Comparison of ENCODE assay signal across 18 cellular contexts in genomic region chr4:74166823-74167222, GRCh38. TPM values are rescaled to one million over a fixed set of nuclear protein-coding genes. Genes with fewer than 3 reads are reported as not detected.
DNase-seq lines count a peak whose midpoint lies in the region; ATAC-seq and TF ChIP-seq lines count a peak whose summit lies in the region.
"Had no signal": no experiment of that assay in that cellular context is flagged by ENCODE, and none has a peak within 500 bp of the region (broad histone marks: within the 10 kb centered on the region; RNA-seq: fewer than 3 reads in every experiment).

No MANE protein-coding gene starts in this region.

- H3K79me2 ChIP-seq in HCT116 (ENCODE audit: insufficient read depth, low read length): peaks cover 48% of the 10 kb centered on the region

- H3K9me3 ChIP-seq in left ventricle myocardium inferior (replicated peaks) (no peaks in the 10 kb centered on the region), HCT116 (ENCODE audit: control insufficient read depth in 1 of 2, insufficient read depth in 1 of 2, low read depth in 1 of 2, low read length in 2 of 2) (no peaks in the 10 kb centered on the region), right cardiac atrium (ENCODE audit: control insufficient read depth, low read length) (no peaks in the 10 kb centered on the region)
- H3K9me3 ChIP-seq: BLaER1, Peyer's patch had no signal

- no peak for DNase-seq in left cardiac atrium
- DNase-seq in left ventricle myocardium inferior: no peak
- no peak for DNase-seq in HCT116 (ENCODE audit: low read depth, low spot score)
- peak in 1 of 3 donors; percentile 9 for DNase-seq in right cardiac atrium
- no peak for DNase-seq in sciatic nerve (ENCODE audit: low spot score)
- DNase-seq in NCI-H524 treated with DMSO at 0.1 percent for 48 hours (lab: John Stamatoyannopoulos, UW): no peak
- DNase-seq in nucleus accumbens (lab: John Stamatoyannopoulos, UW): no peak
- DNase-seq in DMS79 treated with DMSO at 0.1 percent for 48 hours (lab: John Stamatoyannopoulos, UW): no peak
- DNase-seq: MM.1S; NCI-H1092; NCI-H1436 treated with DMSO at 0.1 percent for 48 hours; NCI-H2029; NCI-H526 treated with DMSO at 0.1 percent for 48 hours; NK-92 treated with Interleukin-12 subunit alpha and Interleukin-12 subunit beta, amount 100 ng/mL, for 24 hours; Peyer's patch; SHP77 had no signal

- ATAC-seq in left cardiac atrium (peak; percentile 27 to 33), HCT116 (0 out of 2 replicates have a peak, but pooled peaks have one; percentile 27), right cardiac atrium (peak; percentile 22 to 47), sciatic nerve (peak; percentile 10)

- no peaks in the 10 kb centered on the region for H3K9me2 ChIP-seq in HCT116 (ENCODE audit: insufficient read depth)

- no peak overlapping the region for H2AFZ ChIP-seq in HCT116 (ENCODE audit: low read depth, low read length, poor library complexity, severe bottlenecking)

- RAD21 ChIA-PET in HCT116 (lab: Charles Lee; ENCODE audit: low non-redundant PET in 1 of 2, low total read pairs in 2 of 2, uncharacterized antibody in 2 of 2, unreplicated experiment in 2 of 2): no interaction called here

- TF ChIP-seq RAD21 in HCT116 (IDR thresholded peaks at IDR 0.05; ENCODE audit: low read depth): no peak

- H3K4me2 ChIP-seq in HCT116 (ENCODE audit: low read length): no peak overlapping the region
- H3K4me2 ChIP-seq: BLaER1 had no signal

- no peaks in the 10 kb centered on the region for H3K27me3 ChIP-seq in left ventricle myocardium inferior (ENCODE audit: low read depth)
- H3K27me3 ChIP-seq in HCT116 (ENCODE audit: insufficient read depth, low read length): no peaks in the 10 kb centered on the region
- no peaks in the 10 kb centered on the region for H3K27me3 ChIP-seq in right cardiac atrium (ENCODE audit: control insufficient read depth, insufficient read depth)
- H3K27me3 ChIP-seq: BLaER1, Peyer's patch had no signal

- CTCF ChIA-PET in HCT116 (lab: Charles Lee): no interaction called here

- peaks cover 2% of the 10 kb centered on the region; the same call in 1 of the 2 replicates for H4K20me1 ChIP-seq in HCT116 (ENCODE audit: insufficient read depth)
- H4K20me1 ChIP-seq: BLaER1 had no signal

- WGBS in right cardiac atrium: 100% methylated on average over 1 of the region's 1 CpG

- no peak for TF ChIP-seq CTCF in left ventricle myocardium inferior (IDR thresholded peaks at IDR 0.05; ENCODE audit: borderline replicate concordance)
- TF ChIP-seq CTCF in HCT116 (IDR thresholded peaks at IDR 0.05 in 2 of 3, conservative IDR thresholded peaks at IDR 0.05 in 1 of 3; ENCODE audit: borderline replicate concordance in 1 of 3, insufficient read depth in 1 of 3, low read depth in 2 of 3, low read length in 2 of 3): no peak

- no peak overlapping the region for H3K27ac ChIP-seq in left ventricle myocardium inferior (replicated peaks)
- no peak overlapping the region for H3K27ac ChIP-seq in HCT116 (ENCODE audit: low read depth, low read length)
- H3K27ac ChIP-seq in right cardiac atrium (ENCODE audit: low read length): no peak overlapping the region
- H3K27ac ChIP-seq: BLaER1, Peyer's patch, SK-N-MC had no signal

- H3K4me1 ChIP-seq in left ventricle myocardium inferior (peaks cover 8% of the 10 kb centered on the region), HCT116 (ENCODE audit: control insufficient read depth in 1 of 2, insufficient read depth in 2 of 2, low read length in 2 of 2) (peaks cover 0 to 10% of the 10 kb centered on the region in 2 experiments; a peak in 1 of 4 replicates), right cardiac atrium (ENCODE audit: control insufficient read depth, insufficient read depth, low read length) (no peaks in the 10 kb centered on the region)
- H3K4me1 ChIP-seq: Peyer's patch had no signal

- POLR2A ChIA-PET in HCT116 (lab: Charles Lee): no interaction called here

- no TSS peak for BruUV-seq in HCT116 (replicated peaks; lab: Mats Ljungman, UMichigan)

- TF ChIP-seq POLR2A in HCT116 (IDR thresholded peaks at IDR 0.05; ENCODE audit: borderline replicate concordance, extremely low read depth, insufficient read depth, insufficient read length): no peak

- H3K9ac ChIP-seq in HCT116 (ENCODE audit: low read length): no peak overlapping the region
- H3K9ac ChIP-seq: BLaER1 had no signal

- H3K4me3 ChIP-seq in left ventricle myocardium inferior: no peak overlapping the region
- H3K4me3 ChIP-seq in HCT116 (replicated peaks in 1 of 2; ENCODE audit: low read depth in 1 of 2, low read length in 2 of 2): no peak overlapping the region
- H3K4me3 ChIP-seq in right cardiac atrium (ENCODE audit: low read length): no peak overlapping the region
- H3K4me3 ChIP-seq: BLaER1, Peyer's patch, SK-N-MC had no signal

- H3K36me3 ChIP-seq in left ventricle myocardium inferior (no peaks in the 10 kb centered on the region), HCT116 (ENCODE audit: control insufficient read depth in 1 of 2, insufficient read depth in 2 of 2, low read length in 2 of 2) (peaks cover 0 to 21% of the 10 kb centered on the region in 2 experiments; a peak in 2 of 4 replicates)
- H3K36me3 ChIP-seq: Peyer's patch had no signal

- intact Hi-C loops in left cardiac atrium (cut with DNase I) (no loop called here), left ventricle myocardium inferior (cut with micrococcal nuclease) (no loop called here), HCT116 (cut with micrococcal nuclease) (no loop called here), right cardiac atrium (cut with DNase I) (no loop called here), sciatic nerve (cut with DNase I) (no loop called here)

TF ChIP-seq in HCT116, 20 proteins besides CTCF, POLR2A, EP300 and RAD21:
- TF ChIP-seq CEBPB (IDR thresholded peaks at IDR 0.05; ENCODE audit: low read depth) (no peak), ATF3 (IDR thresholded peaks at IDR 0.05) (no peak), ELF1 (IDR thresholded peaks at IDR 0.05; ENCODE audit: borderline replicate concordance, low read depth) (no peak), FOSL1 (IDR thresholded peaks at IDR 0.05; ENCODE audit: low read depth) (no peak), SP1 (IDR thresholded peaks at IDR 0.05; ENCODE audit: low read depth) (no peak), ZBTB33 (IDR thresholded peaks at IDR 0.05; ENCODE audit: extremely low read depth, insufficient replicate concordance, low read length) (no peak), MAX (IDR thresholded peaks at IDR 0.05) (no peak), EZH2phosphoT487 (IDR thresholded peaks at IDR 0.05; ENCODE audit: borderline replicate concordance) (no peak), TCF7L2 (IDR thresholded peaks at IDR 0.05; ENCODE audit: borderline replicate concordance, extremely low read depth, insufficient read depth, insufficient read length) (no peak), JUND (IDR thresholded peaks at IDR 0.05) (no peak), ZFX (IDR thresholded peaks at IDR 0.05) (no peak), EGR1 (IDR thresholded peaks at IDR 0.05; ENCODE audit: low read depth) (no peak), SRF (IDR thresholded peaks at IDR 0.05; ENCODE audit: low read depth) (no peak), EZH2 (IDR thresholded peaks at IDR 0.05) (no peak)

RNA-seq across cellular contexts. Expression of gene MTHFD2L, which starts 8.9 kb away (rescaled TPM):
- total RNA-seq in left cardiac atrium (10 to 100 TPM in 1 of 2 donors, 1 to 10 TPM in 1; 9.2 to 11.7 TPM), left ventricle myocardium inferior (13.8 TPM), HCT116 (2021; ENCODE audit: unreplicated experiment) (15.0 TPM), right cardiac atrium (10 to 100 TPM; 10.6 to 14.2 (median 11.9) TPM), sciatic nerve (18.4 TPM)
- polyA plus RNA-seq in HCT116 (2012): 2.8 and 4.4 TPM in 2 replicates
- 8.7 TPM for polyA plus RNA-seq in right cardiac atrium
